In the genomic region with DNA sequence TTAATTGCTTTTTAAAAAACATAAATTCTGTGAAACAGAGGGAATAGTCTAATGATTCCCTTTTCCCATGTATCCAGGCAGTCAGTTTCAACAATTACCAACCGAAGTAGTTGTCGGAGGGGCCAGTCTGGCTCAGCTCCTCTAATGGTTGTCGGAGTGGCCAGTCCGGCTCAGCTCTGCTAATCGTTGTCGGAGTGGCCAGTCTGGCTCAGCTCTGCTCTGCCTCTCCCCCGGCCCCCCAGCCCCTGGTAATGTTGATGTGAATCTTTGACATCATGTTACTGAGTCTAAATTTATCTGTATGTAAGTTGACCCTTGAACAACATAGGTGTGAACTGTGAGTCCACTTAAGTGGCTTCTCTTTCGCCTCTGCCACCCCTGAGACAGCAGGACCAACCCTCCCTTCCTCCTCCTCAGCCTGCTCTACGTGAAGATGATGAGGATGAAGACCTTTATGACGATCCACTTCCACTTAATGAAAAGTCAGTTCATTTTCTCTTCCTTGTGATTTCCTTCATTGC, we compare ENCODE assay signal across 15 cellular contexts. TPM values are rescaled to one million over a fixed set of nuclear protein-coding genes. Genes with fewer than 3 reads are reported as not detected.
A peak's percentile ranks its signal among the peaks of the same experiment; 100 is the strongest.
DNase-seq lines count a peak whose midpoint lies in the region; ATAC-seq and TF ChIP-seq lines count a peak whose summit lies in the region.
"Had no signal": no experiment of that assay in that cellular context is flagged by ENCODE, and none has a peak within 500 bp of the region (broad histone marks: within the 10 kb centered on the region; RNA-seq: fewer than 3 reads in every experiment).

No MANE protein-coding gene starts in this region.

- intact Hi-C loops in natural killer cell (cut with micrococcal nuclease) (no loop called here), gastrocnemius medialis (cut with DNase I; ENCODE audit: low total_unique reads) (no loop called here)

- TF ChIP-seq CTCF in natural killer cell (IDR thresholded peaks at IDR 0.05) (no peak), gastrocnemius medialis (IDR thresholded peaks at IDR 0.05 in 4 of 5, conservative IDR thresholded peaks at IDR 0.05 in 1 of 5) (no peak)

- H3K4me1 Mint-ChIP-seq in natural killer cell treated with Interleukin-12 subunit alpha and Interleukin-12 subunit beta and Interleukin-15 and Interleukin-18, amount 100 ng/mL, for 72 hours (ENCODE audit: low read depth in 2 of 2) = peaks cover 12 to 15% of the 10 kb centered on the region in 2 donors
- H3K4me1 Mint-ChIP-seq in natural killer cell = peaks cover 24 to 28% of the 10 kb centered on the region in 2 donors

- peaks cover 13 to 25% of the 10 kb centered on the region in 2 donors for H3K4me1 ChIP-seq in gastrocnemius medialis

- no peaks in the 10 kb centered on the region for H3K27me3 ChIP-seq in gastrocnemius medialis

- no peaks in the 10 kb centered on the region for H3K9me3 ChIP-seq in gastrocnemius medialis

- DNase-seq in natural killer cell treated with Interleukin-12 subunit alpha and Interleukin-12 subunit beta and Interleukin-15 and Interleukin-18, amount 100 ng/mL, for 72 hours (ENCODE audit: low spot score) = peak; percentile 16
- no peak for DNase-seq in natural killer cell
- DNase-seq in left lobe of liver (ENCODE audit: low spot score) = peak; percentile 12
- DNase-seq in gastrocnemius medialis = no peak
- DNase-seq in T-helper 9 cell = no peak
- DNase-seq in RPMI8226 = no peak
- DNase-seq: C1 segment of cervical spinal cord; CD4-positive, alpha-beta T cell; DMS153; DMS79 treated with DMSO at 0.1 percent for 48 hours; EL; HCEC 1CT had no signal

- no peak for ATAC-seq in natural killer cell treated with Interleukin-12 subunit alpha and Interleukin-12 subunit beta and Interleukin-15 and Interleukin-18, amount 100 ng/mL, for 72 hours
- ATAC-seq in natural killer cell = no peak
- no peak for ATAC-seq in left lobe of liver
- peak; percentile 68 to 82 for ATAC-seq in gastrocnemius medialis
- ATAC-seq in GM18511 (IDR thresholded peaks at IDR 0.05; ENCODE audit: unreplicated experiment) = no peak

- TF ChIP-seq POLR2A in gastrocnemius medialis (IDR thresholded peaks at IDR 0.05) = no peak

- H3K4me3 ChIP-seq in gastrocnemius medialis = no peak overlapping the region

- peaks cover 0 to 76% of the 10 kb centered on the region in 2 donors for H3K36me3 ChIP-seq in gastrocnemius medialis

- H3K4me3 Mint-ChIP-seq in natural killer cell treated with Interleukin-12 subunit alpha and Interleukin-12 subunit beta and Interleukin-15 and Interleukin-18, amount 100 ng/mL, for 72 hours = no peak overlapping the region
- no peak overlapping the region for H3K4me3 Mint-ChIP-seq in natural killer cell
- H3K4me3 Mint-ChIP-seq: B cell; CD4-positive, alpha-beta T cell had no signal

- H3K27ac Mint-ChIP-seq in natural killer cell treated with Interleukin-12 subunit alpha and Interleukin-12 subunit beta and Interleukin-15 and Interleukin-18, amount 100 ng/mL, for 72 hours = no peak overlapping the region
- no peak overlapping the region for H3K27ac Mint-ChIP-seq in natural killer cell
- H3K27ac Mint-ChIP-seq: B cell; CD4-positive, alpha-beta T cell had no signal

- in situ Hi-C loops in gastrocnemius medialis (cut with MboI; ENCODE audit: low sequenced_read_pairs in 4 of 4) = no loop called here

- H3K9me3 Mint-ChIP-seq in natural killer cell treated with Interleukin-12 subunit alpha and Interleukin-12 subunit beta and Interleukin-15 and Interleukin-18, amount 100 ng/mL, for 72 hours = no peaks in the 10 kb centered on the region
- no peaks in the 10 kb centered on the region for H3K9me3 Mint-ChIP-seq in natural killer cell
- H3K9me3 Mint-ChIP-seq: CD4-positive, alpha-beta T cell had no signal

- H3K27me3 Mint-ChIP-seq in natural killer cell treated with Interleukin-12 subunit alpha and Interleukin-12 subunit beta and Interleukin-15 and Interleukin-18, amount 100 ng/mL, for 72 hours = no peaks in the 10 kb centered on the region
- no peaks in the 10 kb centered on the region for H3K27me3 Mint-ChIP-seq in natural killer cell (ENCODE audit: low read depth in 2 of 2)
- H3K27me3 Mint-ChIP-seq: B cell; CD4-positive, alpha-beta T cell had no signal

- peaks cover 31% of the 10 kb centered on the region for H3K36me3 Mint-ChIP-seq in natural killer cell treated with Interleukin-12 subunit alpha and Interleukin-12 subunit beta and Interleukin-15 and Interleukin-18, amount 100 ng/mL, for 72 hours
- H3K36me3 Mint-ChIP-seq in natural killer cell = no peaks in the 10 kb centered on the region

- H3K27ac ChIP-seq in gastrocnemius medialis = peak overlapping the region; percentile 61 to 66 (median 64)
- H3K27ac ChIP-seq: HL-60 had no signal

RNA-seq across cellular contexts. Expression of gene NDUFS6, which starts 9.4 kb away (rescaled TPM):
- 10 to 100 TPM; 25.3 to 35.5 TPM for total RNA-seq in natural killer cell treated with Interleukin-12 subunit alpha and Interleukin-12 subunit beta and Interleukin-15 and Interleukin-18, amount 100 ng/mL, for 72 hours
- total RNA-seq in natural killer cell (10 to 100 TPM; 19.2 to 25.9 (median 22.5) TPM), left lobe of liver (27.0 TPM), gastrocnemius medialis (100 to 1,000 TPM in 3 of 4 donors, 10 to 100 TPM in 1; 70.8 to 135 (median 106) TPM)

RNA-seq across cellular contexts. Expression of gene MRPL36, which starts 11.0 kb away (rescaled TPM):
- 10 to 100 TPM; 45.3 to 62.7 TPM for total RNA-seq in natural killer cell treated with Interleukin-12 subunit alpha and Interleukin-12 subunit beta and Interleukin-15 and Interleukin-18, amount 100 ng/mL, for 72 hours
- total RNA-seq in natural killer cell (10 to 100 TPM; 14.1 to 21.2 (median 17.1) TPM), left lobe of liver (31.1 TPM), gastrocnemius medialis (100 to 1,000 TPM in 1 of 4 donors, 10 to 100 TPM in 3; 67.8 to 106 (median 75.3) TPM)

Comparison
In these comparisons a context has a peak if more than half of its experiments do, and no peak if none do; other contexts are left out.
1. DNase-seq: peak in natural killer cell treated with Interleukin-12 subunit alpha and Interleukin-12 subunit beta and Interleukin-15 and Interleukin-18, amount 100 ng/mL, for 72 hours (single experiment) and left lobe of liver (single experiment); none in natural killer cell (single experiment), gastrocnemius medialis (0 of 2), T-helper 9 cell (single experiment) and RPMI8226 (single experiment).
2. ATAC-seq: peak in gastrocnemius medialis (2 of 2); none in natural killer cell treated with Interleukin-12 subunit alpha and Interleukin-12 subunit beta and Interleukin-15 and Interleukin-18, amount 100 ng/mL, for 72 hours (0 of 2), natural killer cell (0 of 3), left lobe of liver (single experiment) and GM18511 (single experiment).